ENCODE assay signal across 1 cellular context in genomic region chr16:180921-181667, GRCh38.
TF ChIP-seq lines count a peak whose summit lies in the region.

No MANE protein-coding gene starts in this region.

TF ChIP-seq in K562, 482 proteins besides CTCF, POLR2A, EP300 and RAD21 (continued from another document and continues in another):
- TF ChIP-seq ZNF77 (CRISPR knock-in tag; IDR thresholded peaks at IDR 0.05) (no peak; the same call in 1 of the 2 replicates), KAT7 (CRISPR knock-in tag; IDR thresholded peaks at IDR 0.05; ENCODE audit: borderline replicate concordance) (peak; percentile 100), ZFX (CRISPR knock-in tag; IDR thresholded peaks at IDR 0.05) (peak; percentile 93), ZNF695 (CRISPR knock-in tag; IDR thresholded peaks at IDR 0.05) (no peak), GABPA (tag; conservative IDR thresholded peaks at IDR 0.05; ENCODE audit: low read depth) (no peak), SLC30A9 (CRISPR knock-in tag; IDR thresholded peaks at IDR 0.05) (no peak), BCOR (IDR thresholded peaks at IDR 0.05) (peak; percentile 34; the same call in 1 of the 2 replicates), ARHGAP35 (IDR thresholded peaks at IDR 0.05; ENCODE audit: partially characterized antibody) (peak; percentile 84), ATF7 (IDR thresholded peaks at IDR 0.05) (peak; percentile 60; the same call in 1 of the 2 replicates), ZNF445 (CRISPR knock-in tag; IDR thresholded peaks at IDR 0.05; ENCODE audit: low read depth) (no peak), ZNF143 (CRISPR knock-in tag; IDR thresholded peaks at IDR 0.05) (peak; percentile 69), ZNF224 (CRISPR knock-in tag; IDR thresholded peaks at IDR 0.05) (peak; percentile 98), KLF10 (CRISPR knock-in tag; IDR thresholded peaks at IDR 0.05) (no peak; the same call in 1 of the 2 replicates), NFXL1 (CRISPR knock-in tag; IDR thresholded peaks at IDR 0.05) (no peak), PHB2 (IDR thresholded peaks at IDR 0.05; ENCODE audit: low read depth) (no peak), SMARCE1 (IDR thresholded peaks at IDR 0.05) (peak; percentile 38; the same call in 1 of the 2 replicates), CSDE1 (IDR thresholded peaks at IDR 0.05) (no peak), MIER1 (IDR thresholded peaks at IDR 0.05; ENCODE audit: low read depth) (no peak), THRAP3 (IDR thresholded peaks at IDR 0.05; ENCODE audit: borderline replicate concordance) (no peak), ZNF280B (CRISPR knock-in tag; IDR thresholded peaks at IDR 0.05) (no peak), MEF2A (IDR thresholded peaks at IDR 0.05; ENCODE audit: control insufficient read depth, low read depth, low read length) (no peak), ZNF165 (CRISPR knock-in tag; IDR thresholded peaks at IDR 0.05; ENCODE audit: borderline replicate concordance) (no peak), TRIM25 (IDR thresholded peaks at IDR 0.05; ENCODE audit: borderline replicate concordance) (no peak), NFATC3 (IDR thresholded peaks at IDR 0.05) (no peak), TCFL5 (CRISPR knock-in tag; conservative IDR thresholded peaks at IDR 0.05) (no peak), ZNF384 (IDR thresholded peaks at IDR 0.05; ENCODE audit: low read depth, low read length) (no peak), ZNF197 (CRISPR knock-in tag; IDR thresholded peaks at IDR 0.05; ENCODE audit: low read depth) (no peak), RBM39 (optimal IDR thresholded peaks at IDR 0.05; ENCODE audit: low read depth, low read length) (peak; percentile 80), KHSRP (IDR thresholded peaks at IDR 0.05) (no peak), BRCA1 (IDR thresholded peaks at IDR 0.05) (no peak), BRCA1 (CRISPR knock-in tag; IDR thresholded peaks at IDR 0.05) (peak; percentile 97), ZNF174 (CRISPR knock-in tag; IDR thresholded peaks at IDR 0.05) (no peak), SMARCC2 (IDR thresholded peaks at IDR 0.05; ENCODE audit: low read depth) (0 out of 2 replicates have a peak, but pooled peaks have one; percentile 71), IFI16 (CRISPR knock-in tag; IDR thresholded peaks at IDR 0.05) (no peak), STAG1 (CRISPR knock-in tag; IDR thresholded peaks at IDR 0.05; ENCODE audit: borderline replicate concordance) (peak; percentile 94), XRCC5 (IDR thresholded peaks at IDR 0.05; ENCODE audit: low read depth, low read length) (peak; percentile 42; the same call in 1 of the 2 replicates), SAFB2 (IDR thresholded peaks at IDR 0.05; ENCODE audit: borderline replicate concordance, low read depth, low read length, severe bottlenecking) (no peak), POLR2AphosphoS5 (IDR thresholded peaks at IDR 0.05; ENCODE audit: control insufficient read depth, insufficient read depth, low read depth, low read length) (no peak), MTA3 (IDR thresholded peaks at IDR 0.05; ENCODE audit: borderline replicate concordance) (peak; percentile 93), TFE3 (CRISPR knock-in tag; IDR thresholded peaks at IDR 0.05) (no peak; the same call in 1 of the 2 replicates), ZNF347 (CRISPR knock-in tag; IDR thresholded peaks at IDR 0.05; ENCODE audit: low read depth) (no peak)
- TF ChIP-seq, protein P1, sequence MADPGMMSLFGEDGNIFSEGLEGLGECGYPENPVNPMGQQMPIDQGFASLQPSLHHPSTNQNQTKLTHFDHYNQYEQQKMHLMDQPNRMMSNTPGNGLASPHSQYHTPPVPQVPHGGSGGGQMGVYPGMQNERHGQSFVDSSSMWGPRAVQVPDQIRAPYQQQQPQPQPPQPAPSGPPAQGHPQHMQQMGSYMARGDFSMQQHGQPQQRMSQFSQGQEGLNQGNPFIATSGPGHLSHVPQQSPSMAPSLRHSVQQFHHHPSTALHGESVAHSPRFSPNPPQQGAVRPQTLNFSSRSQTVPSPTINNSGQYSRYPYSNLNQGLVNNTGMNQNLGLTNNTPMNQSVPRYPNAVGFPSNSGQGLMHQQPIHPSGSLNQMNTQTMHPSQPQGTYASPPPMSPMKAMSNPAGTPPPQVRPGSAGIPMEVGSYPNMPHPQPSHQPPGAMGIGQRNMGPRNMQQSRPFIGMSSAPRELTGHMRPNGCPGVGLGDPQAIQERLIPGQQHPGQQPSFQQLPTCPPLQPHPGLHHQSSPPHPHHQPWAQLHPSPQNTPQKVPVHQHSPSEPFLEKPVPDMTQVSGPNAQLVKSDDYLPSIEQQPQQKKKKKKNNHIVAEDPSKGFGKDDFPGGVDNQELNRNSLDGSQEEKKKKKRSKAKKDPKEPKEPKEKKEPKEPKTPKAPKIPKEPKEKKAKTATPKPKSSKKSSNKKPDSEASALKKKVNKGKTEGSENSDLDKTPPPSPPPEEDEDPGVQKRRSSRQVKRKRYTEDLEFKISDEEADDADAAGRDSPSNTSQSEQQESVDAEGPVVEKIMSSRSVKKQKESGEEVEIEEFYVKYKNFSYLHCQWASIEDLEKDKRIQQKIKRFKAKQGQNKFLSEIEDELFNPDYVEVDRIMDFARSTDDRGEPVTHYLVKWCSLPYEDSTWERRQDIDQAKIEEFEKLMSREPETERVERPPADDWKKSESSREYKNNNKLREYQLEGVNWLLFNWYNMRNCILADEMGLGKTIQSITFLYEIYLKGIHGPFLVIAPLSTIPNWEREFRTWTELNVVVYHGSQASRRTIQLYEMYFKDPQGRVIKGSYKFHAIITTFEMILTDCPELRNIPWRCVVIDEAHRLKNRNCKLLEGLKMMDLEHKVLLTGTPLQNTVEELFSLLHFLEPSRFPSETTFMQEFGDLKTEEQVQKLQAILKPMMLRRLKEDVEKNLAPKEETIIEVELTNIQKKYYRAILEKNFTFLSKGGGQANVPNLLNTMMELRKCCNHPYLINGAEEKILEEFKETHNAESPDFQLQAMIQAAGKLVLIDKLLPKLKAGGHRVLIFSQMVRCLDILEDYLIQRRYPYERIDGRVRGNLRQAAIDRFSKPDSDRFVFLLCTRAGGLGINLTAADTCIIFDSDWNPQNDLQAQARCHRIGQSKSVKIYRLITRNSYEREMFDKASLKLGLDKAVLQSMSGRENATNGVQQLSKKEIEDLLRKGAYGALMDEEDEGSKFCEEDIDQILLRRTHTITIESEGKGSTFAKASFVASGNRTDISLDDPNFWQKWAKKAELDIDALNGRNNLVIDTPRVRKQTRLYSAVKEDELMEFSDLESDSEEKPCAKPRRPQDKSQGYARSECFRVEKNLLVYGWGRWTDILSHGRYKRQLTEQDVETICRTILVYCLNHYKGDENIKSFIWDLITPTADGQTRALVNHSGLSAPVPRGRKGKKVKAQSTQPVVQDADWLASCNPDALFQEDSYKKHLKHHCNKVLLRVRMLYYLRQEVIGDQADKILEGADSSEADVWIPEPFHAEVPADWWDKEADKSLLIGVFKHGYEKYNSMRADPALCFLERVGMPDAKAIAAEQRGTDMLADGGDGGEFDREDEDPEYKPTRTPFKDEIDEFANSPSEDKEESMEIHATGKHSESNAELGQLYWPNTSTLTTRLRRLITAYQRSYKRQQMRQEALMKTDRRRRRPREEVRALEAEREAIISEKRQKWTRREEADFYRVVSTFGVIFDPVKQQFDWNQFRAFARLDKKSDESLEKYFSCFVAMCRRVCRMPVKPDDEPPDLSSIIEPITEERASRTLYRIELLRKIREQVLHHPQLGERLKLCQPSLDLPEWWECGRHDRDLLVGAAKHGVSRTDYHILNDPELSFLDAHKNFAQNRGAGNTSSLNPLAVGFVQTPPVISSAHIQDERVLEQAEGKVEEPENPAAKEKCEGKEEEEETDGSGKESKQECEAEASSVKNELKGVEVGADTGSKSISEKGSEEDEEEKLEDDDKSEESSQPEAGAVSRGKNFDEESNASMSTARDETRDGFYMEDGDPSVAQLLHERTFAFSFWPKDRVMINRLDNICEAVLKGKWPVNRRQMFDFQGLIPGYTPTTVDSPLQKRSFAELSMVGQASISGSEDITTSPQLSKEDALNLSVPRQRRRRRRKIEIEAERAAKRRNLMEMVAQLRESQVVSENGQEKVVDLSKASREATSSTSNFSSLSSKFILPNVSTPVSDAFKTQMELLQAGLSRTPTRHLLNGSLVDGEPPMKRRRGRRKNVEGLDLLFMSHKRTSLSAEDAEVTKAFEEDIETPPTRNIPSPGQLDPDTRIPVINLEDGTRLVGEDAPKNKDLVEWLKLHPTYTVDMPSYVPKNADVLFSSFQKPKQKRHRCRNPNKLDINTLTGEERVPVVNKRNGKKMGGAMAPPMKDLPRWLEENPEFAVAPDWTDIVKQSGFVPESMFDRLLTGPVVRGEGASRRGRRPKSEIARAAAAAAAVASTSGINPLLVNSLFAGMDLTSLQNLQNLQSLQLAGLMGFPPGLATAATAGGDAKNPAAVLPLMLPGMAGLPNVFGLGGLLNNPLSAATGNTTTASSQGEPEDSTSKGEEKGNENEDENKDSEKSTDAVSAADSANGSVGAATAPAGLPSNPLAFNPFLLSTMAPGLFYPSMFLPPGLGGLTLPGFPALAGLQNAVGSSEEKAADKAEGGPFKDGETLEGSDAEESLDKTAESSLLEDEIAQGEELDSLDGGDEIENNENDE (IDR thresholded peaks at IDR 0.05; ENCODE audit: low read depth, low read length), result no peak
- TF ChIP-seq, protein P2, sequence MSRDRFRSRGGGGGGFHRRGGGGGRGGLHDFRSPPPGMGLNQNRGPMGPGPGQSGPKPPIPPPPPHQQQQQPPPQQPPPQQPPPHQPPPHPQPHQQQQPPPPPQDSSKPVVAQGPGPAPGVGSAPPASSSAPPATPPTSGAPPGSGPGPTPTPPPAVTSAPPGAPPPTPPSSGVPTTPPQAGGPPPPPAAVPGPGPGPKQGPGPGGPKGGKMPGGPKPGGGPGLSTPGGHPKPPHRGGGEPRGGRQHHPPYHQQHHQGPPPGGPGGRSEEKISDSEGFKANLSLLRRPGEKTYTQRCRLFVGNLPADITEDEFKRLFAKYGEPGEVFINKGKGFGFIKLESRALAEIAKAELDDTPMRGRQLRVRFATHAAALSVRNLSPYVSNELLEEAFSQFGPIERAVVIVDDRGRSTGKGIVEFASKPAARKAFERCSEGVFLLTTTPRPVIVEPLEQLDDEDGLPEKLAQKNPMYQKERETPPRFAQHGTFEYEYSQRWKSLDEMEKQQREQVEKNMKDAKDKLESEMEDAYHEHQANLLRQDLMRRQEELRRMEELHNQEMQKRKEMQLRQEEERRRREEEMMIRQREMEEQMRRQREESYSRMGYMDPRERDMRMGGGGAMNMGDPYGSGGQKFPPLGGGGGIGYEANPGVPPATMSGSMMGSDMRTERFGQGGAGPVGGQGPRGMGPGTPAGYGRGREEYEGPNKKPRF (IDR thresholded peaks at IDR 0.05; ENCODE audit: low read depth, low read length), result no peak
- TF ChIP-seq, protein P3, sequence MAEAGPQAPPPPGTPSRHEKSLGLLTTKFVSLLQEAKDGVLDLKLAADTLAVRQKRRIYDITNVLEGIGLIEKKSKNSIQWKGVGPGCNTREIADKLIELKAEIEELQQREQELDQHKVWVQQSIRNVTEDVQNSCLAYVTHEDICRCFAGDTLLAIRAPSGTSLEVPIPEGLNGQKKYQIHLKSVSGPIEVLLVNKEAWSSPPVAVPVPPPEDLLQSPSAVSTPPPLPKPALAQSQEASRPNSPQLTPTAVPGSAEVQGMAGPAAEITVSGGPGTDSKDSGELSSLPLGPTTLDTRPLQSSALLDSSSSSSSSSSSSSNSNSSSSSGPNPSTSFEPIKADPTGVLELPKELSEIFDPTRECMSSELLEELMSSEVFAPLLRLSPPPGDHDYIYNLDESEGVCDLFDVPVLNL (CRISPR knock-in tag; IDR thresholded peaks at IDR 0.05; ENCODE audit: low read depth), result peak; percentile 87
- TF ChIP-seq, protein P4, sequence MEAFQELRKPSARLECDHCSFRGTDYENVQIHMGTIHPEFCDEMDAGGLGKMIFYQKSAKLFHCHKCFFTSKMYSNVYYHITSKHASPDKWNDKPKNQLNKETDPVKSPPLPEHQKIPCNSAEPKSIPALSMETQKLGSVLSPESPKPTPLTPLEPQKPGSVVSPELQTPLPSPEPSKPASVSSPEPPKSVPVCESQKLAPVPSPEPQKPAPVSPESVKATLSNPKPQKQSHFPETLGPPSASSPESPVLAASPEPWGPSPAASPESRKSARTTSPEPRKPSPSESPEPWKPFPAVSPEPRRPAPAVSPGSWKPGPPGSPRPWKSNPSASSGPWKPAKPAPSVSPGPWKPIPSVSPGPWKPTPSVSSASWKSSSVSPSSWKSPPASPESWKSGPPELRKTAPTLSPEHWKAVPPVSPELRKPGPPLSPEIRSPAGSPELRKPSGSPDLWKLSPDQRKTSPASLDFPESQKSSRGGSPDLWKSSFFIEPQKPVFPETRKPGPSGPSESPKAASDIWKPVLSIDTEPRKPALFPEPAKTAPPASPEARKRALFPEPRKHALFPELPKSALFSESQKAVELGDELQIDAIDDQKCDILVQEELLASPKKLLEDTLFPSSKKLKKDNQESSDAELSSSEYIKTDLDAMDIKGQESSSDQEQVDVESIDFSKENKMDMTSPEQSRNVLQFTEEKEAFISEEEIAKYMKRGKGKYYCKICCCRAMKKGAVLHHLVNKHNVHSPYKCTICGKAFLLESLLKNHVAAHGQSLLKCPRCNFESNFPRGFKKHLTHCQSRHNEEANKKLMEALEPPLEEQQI (IDR thresholded peaks at IDR 0.05), result no peak
